In genomic region chr16:52051773-52052172, GRCh38 we compare ENCODE assay signal across 23 cellular contexts.
DNase-seq lines count a peak whose midpoint lies in the region; ATAC-seq and TF ChIP-seq lines count a peak whose summit lies in the region.
"Had no signal": no experiment of that assay in that cellular context is flagged by ENCODE, and none has a peak within 500 bp of the region (broad histone marks: within the 10 kb centered on the region; RNA-seq: fewer than 3 reads in every experiment).

No MANE protein-coding gene starts in this region.

- no peak overlapping the region for H3K4me3 ChIP-seq in GM23338
- no peak overlapping the region for H3K4me3 ChIP-seq in foreskin fibroblast (ENCODE audit: low read depth in 1 of 2, low read length in 2 of 2)

- peaks cover 2% of the 10 kb centered on the region for H3K27me3 Mint-ChIP-seq in GM23338 (ENCODE audit: insufficient read depth, low read depth, poor library complexity)
- H3K27me3 Mint-ChIP-seq: B cell had no signal

- DNase-seq in GM23338 (ENCODE audit: low spot score) (no peak), caudate nucleus (lab: John Stamatoyannopoulos, UW) (peak in 3 of 61 donors; percentile 7 to 22 (median 11)), inferior parietal cortex (ENCODE audit: extremely low spot score) (peak; percentile 56), retina (peak; percentile 36), NCI-H1417 (lab: John Stamatoyannopoulos, UW) (no peak), DMS79 (lab: John Stamatoyannopoulos, UW) (no peak), sciatic nerve (ENCODE audit: low spot score) (no peak), foreskin fibroblast (no peak)
- DNase-seq: Calu3; CD8-positive, alpha-beta memory T cell; GOT3; HCEC 1CT; Karpas-422; NCI-H1092; NCI-H1436; NCI-H187 treated with DMSO at 0.1 percent for 48 hours; NCI-H446; NCI-H524 treated with DMSO at 0.1 percent for 48 hours; NCI-H774; PC-3 had no signal

- H3K36me3 ChIP-seq in GM23338 (ENCODE audit: insufficient read depth) = no peaks in the 10 kb centered on the region

- peaks cover 6% of the 10 kb centered on the region for H3K9me2 ChIP-seq in GM23338 (ENCODE audit: insufficient read depth)

- H3K4me1 ChIP-seq in GM23338 (ENCODE audit: insufficient read depth) = no peaks in the 10 kb centered on the region

- intact Hi-C loops in sciatic nerve (cut with DNase I) = no loop called here

- no peaks in the 10 kb centered on the region for H3K36me3 Mint-ChIP-seq in GM23338 (ENCODE audit: low read depth)
- H3K36me3 Mint-ChIP-seq: CD8-positive, alpha-beta memory T cell had no signal

- H3K4me1 Mint-ChIP-seq in GM23338 = no peaks in the 10 kb centered on the region
- H3K4me1 Mint-ChIP-seq: B cell; CD8-positive, alpha-beta memory T cell had no signal

- no peaks in the 10 kb centered on the region for H3K79me2 ChIP-seq in GM23338 (replicated peaks; ENCODE audit: insufficient read depth)

- H3F3A ChIP-seq in GM23338 (replicated peaks; ENCODE audit: low read depth) = no peaks in the 10 kb centered on the region

- no peak for TF ChIP-seq CTCF in GM23338 (conservative IDR thresholded peaks at IDR 0.05; ENCODE audit: low read depth in 2 of 2)
- no peak for TF ChIP-seq CTCF in foreskin fibroblast (IDR thresholded peaks at IDR 0.05; ENCODE audit: low read depth, low read length)

- ATAC-seq in GM23338 = no peak
- ATAC-seq in sciatic nerve = no peak
- ATAC-seq: PC-3, SK-N-SH treated with all-trans-retinoic acid at 6 μM for 48 hours had no signal

- H3K4me2 ChIP-seq in GM23338 = no peak overlapping the region

- H3K27ac ChIP-seq in GM23338 (ENCODE audit: low read depth) (no peak overlapping the region), caudate nucleus (ENCODE audit: low read depth, low read length) (peak overlapping the region; percentile 58)
- H3K27ac ChIP-seq: C4-2B had no signal

- H3K27me3 ChIP-seq in GM23338 (ENCODE audit: insufficient read depth) = no peaks in the 10 kb centered on the region

- H3K9me3 Mint-ChIP-seq in GM23338 = no peaks in the 10 kb centered on the region; the same call in 2 of the 3 replicates

- H3K4me3 Mint-ChIP-seq in GM23338 = no peak overlapping the region
- H3K4me3 Mint-ChIP-seq: B cell; CD8-positive, alpha-beta memory T cell had no signal

- H2AFZ ChIP-seq in GM23338 = peak overlapping the region; percentile 59; the same call in 1 of the 2 replicates

- no peaks in the 10 kb centered on the region for H4K20me1 ChIP-seq in GM23338 (replicated peaks; ENCODE audit: insufficient read depth)

- no peak overlapping the region for H3K27ac Mint-ChIP-seq in GM23338
- H3K27ac Mint-ChIP-seq: B cell; CD8-positive, alpha-beta memory T cell had no signal

TF ChIP-seq in GM23338, 12 proteins besides CTCF, POLR2A, EP300 and RAD21 (continues in another document):
- TF ChIP-seq JUNB (IDR thresholded peaks at IDR 0.05; ENCODE audit: unreplicated experiment) = no peak
- no peak for TF ChIP-seq ZNF331 (CRISPR knock-in tag; IDR thresholded peaks at IDR 0.05; ENCODE audit: low read depth)
- TF ChIP-seq CREB1 (CRISPR knock-in tag; IDR thresholded peaks at IDR 0.05; ENCODE audit: low read depth) = no peak
- no peak for TF ChIP-seq EZH2 (IDR thresholded peaks at IDR 0.05; ENCODE audit: low read depth, unreplicated experiment)
- no peak for TF ChIP-seq NANOG (IDR thresholded peaks at IDR 0.05; ENCODE audit: borderline replicate concordance)
- no peak for TF ChIP-seq ETS1 (IDR thresholded peaks at IDR 0.05)
- no peak for TF ChIP-seq ZNF114 (CRISPR knock-in tag; IDR thresholded peaks at IDR 0.05)
- TF ChIP-seq ZNF462 (CRISPR knock-in tag; IDR thresholded peaks at IDR 0.05) = no peak
- TF ChIP-seq EZH2phosphoT487 (IDR thresholded peaks at IDR 0.05; ENCODE audit: unreplicated experiment) = no peak
- TF ChIP-seq STAT1 (IDR thresholded peaks at IDR 0.05; ENCODE audit: unreplicated experiment) = no peak
- TF ChIP-seq POLR2AphosphoS5 (IDR thresholded peaks at IDR 0.05; ENCODE audit: low read depth) = no peak

Comparison
In these comparisons a context has a peak if more than half of its experiments do, and no peak if none do; other contexts are left out.
1. DNase-seq: peak in inferior parietal cortex (single experiment) and retina (single experiment); none in GM23338 (single experiment), NCI-H1417 (0 of 3), DMS79 (single experiment), sciatic nerve (single experiment) and foreskin fibroblast (0 of 2).